Comparison of ENCODE assay signal across 19 cellular contexts in the genomic region with DNA sequence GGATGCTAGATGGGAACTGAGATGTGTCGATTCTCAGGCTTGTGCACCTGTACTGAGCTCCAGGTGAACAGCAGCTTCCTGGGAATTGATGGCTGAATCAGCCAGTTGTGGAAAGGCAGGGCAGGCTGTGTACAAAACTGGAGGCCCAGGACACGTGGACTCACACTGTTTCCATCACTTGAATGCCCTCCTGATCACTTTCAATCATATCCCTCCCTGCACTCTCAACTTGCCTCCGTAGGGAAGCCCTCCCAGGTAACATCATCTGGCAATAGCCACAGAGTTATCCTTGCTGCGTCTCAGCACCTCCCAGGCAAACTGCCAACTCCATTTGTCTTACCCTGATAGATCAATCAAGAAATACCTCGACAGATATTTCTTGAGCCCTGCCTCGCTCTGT. TPM values are rescaled to one million over a fixed set of nuclear protein-coding genes. Genes with fewer than 3 reads are reported as not detected.
DNase-seq lines count a peak whose midpoint lies in the region; ATAC-seq and TF ChIP-seq lines count a peak whose summit lies in the region.
"Had no signal": no experiment of that assay in that cellular context is flagged by ENCODE, and none has a peak within 500 bp of the region (broad histone marks: within the 10 kb centered on the region; RNA-seq: fewer than 3 reads in every experiment).

No MANE protein-coding gene starts in this region.

- H3K36me3 ChIP-seq in testis (ENCODE audit: low read depth, missing control alignments): no peaks in the 10 kb centered on the region
- H3K36me3 ChIP-seq: BLaER1, MG63 had no signal

- H3K27ac Mint-ChIP-seq in progenitor cell of endocrine pancreas: peak overlapping the region; percentile 24
- H3K27ac Mint-ChIP-seq: CD8-positive, alpha-beta T cell; T-cell had no signal

- no peak overlapping the region for H3K4me3 Mint-ChIP-seq in progenitor cell of endocrine pancreas (ENCODE audit: low read depth)
- H3K4me3 Mint-ChIP-seq: CD8-positive, alpha-beta T cell; H9; T-cell had no signal

- peak overlapping the region; percentile 74 for H3K27ac ChIP-seq in RWPE1
- peak overlapping the region; percentile 63 for H3K27ac ChIP-seq in epithelial cell of prostate
- no peak overlapping the region for H3K27ac ChIP-seq in testis
- H3K27ac ChIP-seq: BLaER1 had no signal

- H3K4me1 ChIP-seq in testis: peaks cover 10% of the 10 kb centered on the region

- no peak for TF ChIP-seq CTCF in RWPE1 (conservative IDR thresholded peaks at IDR 0.05; ENCODE audit: low read depth)
- TF ChIP-seq CTCF in progenitor cell of endocrine pancreas (IDR thresholded peaks at IDR 0.05; ENCODE audit: unreplicated experiment): no peak
- no peak for TF ChIP-seq CTCF in testis (IDR thresholded peaks at IDR 0.05)

- no peak for TF ChIP-seq POLR2A in testis (IDR thresholded peaks at IDR 0.05)

- ATAC-seq in HG03342 (IDR thresholded peaks at IDR 0.05; ENCODE audit: unreplicated experiment): no peak
- ATAC-seq: CD8-positive, alpha-beta T cell; GM12878; PC-3; T-cell had no signal

- no peaks in the 10 kb centered on the region for H3K27me3 ChIP-seq in testis
- H3K27me3 ChIP-seq: BLaER1 had no signal

- no peaks in the 10 kb centered on the region for H3K9me3 ChIP-seq in testis
- H3K9me3 ChIP-seq: BLaER1, MG63 had no signal

- intact Hi-C loops in testis (cut with DNase I; ENCODE audit: low total_unique reads): no loop called here

- no peaks in the 10 kb centered on the region for H3K9me3 Mint-ChIP-seq in progenitor cell of endocrine pancreas (ENCODE audit: low read depth)
- H3K9me3 Mint-ChIP-seq: CD8-positive, alpha-beta T cell; H9; T-cell had no signal

- CTCF ChIA-PET in RWPE1 (lab: Yijun Ruan, JAX): no interaction called here

- 77 to 91% methylated on average over 6 of the region's 6 CpGs for WGBS in testis, 2 donors

- DNase-seq in NCI-H1092 treated with DMSO at 0.1 percent for 48 hours (lab: John Stamatoyannopoulos, UW) (peak; percentile 16), NCI-H1092 (lab: John Stamatoyannopoulos, UW) (no peak), RWPE1 (ENCODE audit: low spot score) (no peak), epithelial cell of prostate (ENCODE audit: low read depth, low spot score) (no peak), progenitor cell of endocrine pancreas (ENCODE audit: low spot score, unreplicated experiment) (no peak), 8988T (no peak), testis (no peak)
- DNase-seq: CD8-positive, alpha-beta T cell; GDM1; H9; MG63; NCI-H1930; NCI-H510A treated with DMSO at 0.1 percent for 48 hours; PC-3; T-cell had no signal

- H3K36me3 Mint-ChIP-seq in progenitor cell of endocrine pancreas (ENCODE audit: insufficient read depth): peaks cover 5% of the 10 kb centered on the region
- H3K36me3 Mint-ChIP-seq: CD8-positive, alpha-beta T cell; T-cell had no signal

- no peak overlapping the region for H3K4me3 ChIP-seq in testis
- H3K4me3 ChIP-seq: BLaER1, GM12878, MG63 had no signal

- H3K27me3 Mint-ChIP-seq in progenitor cell of endocrine pancreas: peaks cover 3% of the 10 kb centered on the region

- POLR2A ChIA-PET in RWPE1 (lab: Yijun Ruan, JAX; ENCODE audit: low non-redundant PET): no interaction called here

- H3K4me1 Mint-ChIP-seq in progenitor cell of endocrine pancreas (ENCODE audit: low read depth): peaks cover 39% of the 10 kb centered on the region

RNA-seq across cellular contexts. Expression of a gene that starts 10.1 kb away (rescaled TPM):
- total RNA-seq in progenitor cell of endocrine pancreas: 19.8 and 21.3 TPM in 2 replicates
- 10 to 100 TPM; 30.2 to 41.1 TPM for total RNA-seq in testis
- 57.7 TPM for polyA plus RNA-seq in testis (ENCODE audit: insufficient read depth, low read depth, low replicate concordance)
- total RNA-seq: A172 had no signal

RNA-seq across cellular contexts. Expression of a gene that starts 44.6 kb away (rescaled TPM):
- total RNA-seq in progenitor cell of endocrine pancreas (not detected in 2 replicates), testis (under 1 TPM; 0.43 to 0.47 TPM)
- polyA plus RNA-seq in testis (ENCODE audit: insufficient read depth, low read depth, low replicate concordance): not detected
- total RNA-seq: A172, H9, PC-3 had no signal

Comparison
In these comparisons a context has a peak if more than half of its experiments do, and no peak if none do; other contexts are left out.
1. H3K27ac ChIP-seq: peak in RWPE1 (single experiment) and epithelial cell of prostate (single experiment); none in testis (0 of 2).